ENCODE assay signal across 29 cellular contexts in the genomic region with DNA sequence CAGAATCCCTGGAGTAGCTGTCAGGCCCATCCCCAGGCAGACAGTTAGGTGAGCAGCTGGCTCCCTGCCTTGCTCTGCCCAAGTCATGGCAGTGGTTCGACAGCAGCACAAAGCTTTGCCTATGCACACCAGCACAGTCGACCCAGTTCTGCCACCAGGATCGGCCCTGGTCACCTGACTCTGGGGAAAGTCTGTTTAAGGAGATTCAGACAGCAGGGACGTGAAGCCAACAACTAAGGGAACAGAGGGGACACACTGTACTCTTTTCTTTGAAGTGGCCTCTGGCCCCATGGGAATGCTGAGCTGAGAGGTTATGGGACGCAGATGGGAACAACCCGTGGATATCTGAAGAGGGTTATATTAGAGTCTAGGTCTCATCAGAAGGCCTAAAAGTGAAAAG.
DNase-seq lines count a peak whose midpoint lies in the region; ATAC-seq and TF ChIP-seq lines count a peak whose summit lies in the region.
"Had no signal": no experiment of that assay in that cellular context is flagged by ENCODE, and none has a peak within 500 bp of the region (broad histone marks: within the 10 kb centered on the region; RNA-seq: fewer than 3 reads in every experiment).

No MANE protein-coding gene starts in this region.

- no peak for ATAC-seq in stimulated activated effector memory CD8-positive, alpha-beta T cell treated with anti-CD3 and anti-CD28 coated beads, Interleukin-12 subunit alpha, Interleukin-12 subunit beta, amount 100 ng/mL, for 72 hours
- no peak for ATAC-seq in PC-3
- ATAC-seq: activated naive CD8-positive, alpha-beta T cell treated with anti-CD3 and anti-CD28 coated beads, Interleukin-2, amount 50 U/mL, for 24 hours; esophagus mucosa; naive thymus-derived CD8-positive, alpha-beta T cell; T-cell had no signal

- H3K27ac Mint-ChIP-seq in stimulated activated effector memory CD8-positive, alpha-beta T cell treated with anti-CD3 and anti-CD28 coated beads, Interleukin-12 subunit alpha, Interleukin-12 subunit beta, amount 100 ng/mL, for 72 hours, result peak overlapping the region; percentile 3
- H3K27ac Mint-ChIP-seq: activated naive CD8-positive, alpha-beta T cell treated with anti-CD3 and anti-CD28 coated beads, Interleukin-2, amount 50 U/mL, for 24 hours; activated T-cell treated with anti-CD3 and anti-CD28 coated beads, Interleukin-2, amount 50 U/mL, for 24 hours; stimulated activated naive CD8-positive, alpha-beta T cell treated with anti-CD3 and anti-CD28 coated beads, Interleukin-15, Interleukin-2, amounts not matched to agents 100 ng/mL and 50 ng/mL, for 24 hours; T-cell had no signal

- H3K79me2 ChIP-seq in PC-3 (ENCODE audit: low read length), result no peaks in the 10 kb centered on the region

- intact Hi-C loops in PC-3 (cut with micrococcal nuclease), result loop anchor here (2.0 kb wide), 2 partner anchors 35 to 491 kb away; no protein-coding TSS in a partner anchor

- H3F3A ChIP-seq in PC-3 (ENCODE audit: low read length, unreplicated experiment), result no peaks in the 10 kb centered on the region

- H3K4me3 Mint-ChIP-seq in stimulated activated effector memory CD8-positive, alpha-beta T cell treated with anti-CD3 and anti-CD28 coated beads, Interleukin-12 subunit alpha, Interleukin-12 subunit beta, amount 100 ng/mL, for 72 hours, result no peak overlapping the region
- H3K4me3 Mint-ChIP-seq: activated naive CD8-positive, alpha-beta T cell treated with anti-CD3 and anti-CD28 coated beads, Interleukin-2, amount 50 U/mL, for 24 hours; activated T-cell treated with anti-CD3 and anti-CD28 coated beads, Interleukin-2, amount 50 U/mL, for 24 hours; naive thymus-derived CD8-positive, alpha-beta T cell; stimulated activated naive CD8-positive, alpha-beta T cell treated with anti-CD3 and anti-CD28 coated beads, Interleukin-15, Interleukin-2, amounts not matched to agents 100 ng/mL and 50 ng/mL, for 24 hours; T-cell had no signal

- peak; percentile 77 to 90 for DNase-seq in NCI-H524 (lab: John Stamatoyannopoulos, UW)
- DNase-seq in ecto neural progenitor cell (ENCODE audit: low spot score), result peak; percentile 46
- peak; percentile 59 for DNase-seq in right atrium auricular region (ENCODE audit: low spot score)
- no peak for DNase-seq in stimulated activated effector memory CD8-positive, alpha-beta T cell treated with anti-CD3 and anti-CD28 coated beads, Interleukin-12 subunit alpha, Interleukin-12 subunit beta, amount 100 ng/mL, for 72 hours (ENCODE audit: low spot score in 2 of 2)
- DNase-seq in NOMO-1 (lab: John Stamatoyannopoulos, UW; ENCODE audit: unreplicated experiment in 2 of 2), result no peak
- DNase-seq in PC-3, result no peak
- no peak for DNase-seq in A172 (ENCODE audit: low spot score)
- no peak for DNase-seq in NCI-H2171 (lab: John Stamatoyannopoulos, UW)
- DNase-seq: activated CD4-positive, alpha-beta T cell treated with anti-CD3 and anti-CD28 coated beads for 48 hours; activated naive CD8-positive, alpha-beta T cell treated with anti-CD3 and anti-CD28 coated beads, Interleukin-2, amount 50 U/mL, for 24 hours; activated T-cell treated with anti-CD3 and anti-CD28 coated beads, Interleukin-2, amount 50 U/mL, for 24 hours; caudate nucleus; cortex of kidney; DMS153; glutamatergic neuron; HCEC 1CT; KG1; naive thymus-derived CD8-positive, alpha-beta T cell; NCI-H1105 treated with DMSO at 0.1 percent for 48 hours; NCI-H2029 treated with DMSO at 0.1 percent for 48 hours; NCI-H69; ovary; stimulated activated CD4-positive, alpha-beta T cell treated with anti-CD3 and anti-CD28 coated beads, Interleukin-1b, Interleukin-23, amount 100 ng/mL, for 48 hours had no signal

- no peak overlapping the region for H2AFZ ChIP-seq in PC-3 (ENCODE audit: low read length)

- H3K9me3 Mint-ChIP-seq in stimulated activated effector memory CD8-positive, alpha-beta T cell treated with anti-CD3 and anti-CD28 coated beads, Interleukin-12 subunit alpha, Interleukin-12 subunit beta, amount 100 ng/mL, for 72 hours, result no peaks in the 10 kb centered on the region
- H3K9me3 Mint-ChIP-seq: activated naive CD8-positive, alpha-beta T cell treated with anti-CD3 and anti-CD28 coated beads, Interleukin-2, amount 50 U/mL, for 24 hours; activated T-cell treated with anti-CD3 and anti-CD28 coated beads, Interleukin-2, amount 50 U/mL, for 24 hours; naive thymus-derived CD8-positive, alpha-beta T cell; stimulated activated naive CD8-positive, alpha-beta T cell treated with anti-CD3 and anti-CD28 coated beads, Interleukin-15, Interleukin-2, amounts not matched to agents 100 ng/mL and 50 ng/mL, for 24 hours; T-cell had no signal

- no peak overlapping the region for H3K9ac ChIP-seq in PC-3 (ENCODE audit: low read length)
- H3K9ac ChIP-seq: BLaER1 had no signal

- TF ChIP-seq CTCF in right atrium auricular region (IDR thresholded peaks at IDR 0.05), result no peak
- TF ChIP-seq CTCF in PC-3 (conservative IDR thresholded peaks at IDR 0.05; ENCODE audit: low read depth, low read length), result no peak

- H3K36me3 ChIP-seq in right atrium auricular region, result no peaks in the 10 kb centered on the region
- no peaks in the 10 kb centered on the region for H3K36me3 ChIP-seq in PC-3 (ENCODE audit: low read depth, low read length)
- H3K36me3 ChIP-seq: BLaER1, ovary, thyroid gland had no signal

- H4K20me1 ChIP-seq in PC-3 (ENCODE audit: low read length), result no peaks in the 10 kb centered on the region
- H4K20me1 ChIP-seq: BLaER1 had no signal

- H3K4me3 ChIP-seq in right atrium auricular region (no peak overlapping the region), PC-3 (ENCODE audit: low read length) (no peak overlapping the region)
- H3K4me3 ChIP-seq: BLaER1, ovary, thyroid gland had no signal

- H3K9me2 ChIP-seq in PC-3 (replicated peaks; ENCODE audit: low read length), result no peaks in the 10 kb centered on the region

- H3K9me3 ChIP-seq in right atrium auricular region (no peaks in the 10 kb centered on the region), PC-3 (ENCODE audit: low read length) (no peaks in the 10 kb centered on the region)
- H3K9me3 ChIP-seq: BLaER1, ovary, thyroid gland had no signal

- H3K27me3 ChIP-seq in right atrium auricular region (no peaks in the 10 kb centered on the region), PC-3 (ENCODE audit: low read length) (peaks cover 36% of the 10 kb centered on the region)
- H3K27me3 ChIP-seq: BLaER1, ovary, thyroid gland had no signal

- CTCF ChIA-PET in PC-3 (lab: Charles Lee), result no interaction called here

- H3K4me1 Mint-ChIP-seq in stimulated activated effector memory CD8-positive, alpha-beta T cell treated with anti-CD3 and anti-CD28 coated beads, Interleukin-12 subunit alpha, Interleukin-12 subunit beta, amount 100 ng/mL, for 72 hours, result peaks cover 12% of the 10 kb centered on the region

- no peak overlapping the region for H3K4me2 ChIP-seq in PC-3 (ENCODE audit: low read length)
- H3K4me2 ChIP-seq: BLaER1 had no signal

- H3K36me3 Mint-ChIP-seq in stimulated activated effector memory CD8-positive, alpha-beta T cell treated with anti-CD3 and anti-CD28 coated beads, Interleukin-12 subunit alpha, Interleukin-12 subunit beta, amount 100 ng/mL, for 72 hours, result no peaks in the 10 kb centered on the region
- H3K36me3 Mint-ChIP-seq: naive thymus-derived CD8-positive, alpha-beta T cell; T-cell had no signal

- H3K4me1 ChIP-seq in right atrium auricular region (peaks cover 0 to 63% of the 10 kb centered on the region in 2 donors), PC-3 (ENCODE audit: insufficient read depth, low read length) (no peaks in the 10 kb centered on the region)

- BruUV-seq in PC-3 (replicated peaks; lab: Mats Ljungman, UMichigan), result no TSS peak

- POLR2A ChIA-PET in PC-3 (lab: Charles Lee; ENCODE audit: unreplicated experiment), result no interaction called here

- peak overlapping the region; percentile 75 to 79 for H3K27ac ChIP-seq in right atrium auricular region
- no peak overlapping the region for H3K27ac ChIP-seq in PC-3 (ENCODE audit: low read length)
- H3K27ac ChIP-seq: BLaER1, HL-60, thyroid gland had no signal

Comparison
In these comparisons a context has a peak if more than half of its experiments do, and no peak if none do; other contexts are left out.
1. DNase-seq: peak in NCI-H524 (2 of 2), ecto neural progenitor cell (single experiment) and right atrium auricular region (single experiment); none in stimulated activated effector memory CD8-positive, alpha-beta T cell treated with anti-CD3 and anti-CD28 coated beads, Interleukin-12 subunit alpha, Interleukin-12 subunit beta, amount 100 ng/mL, for 72 hours (0 of 2), NOMO-1 (0 of 2), PC-3 (single experiment), A172 (single experiment) and NCI-H2171 (single experiment).